Comparison of ENCODE assay signal across 33 cellular contexts in genomic region chr11:134382830-134383229, GRCh38. TPM values are rescaled to one million over a fixed set of nuclear protein-coding genes. Genes with fewer than 3 reads are reported as not detected.
"Had no signal": no experiment of that assay in that cellular context is flagged by ENCODE, and none has a peak within 500 bp of the region (broad histone marks: within the 10 kb centered on the region; RNA-seq: fewer than 3 reads in every experiment).

No MANE protein-coding gene starts in this region.

- ATAC-seq: activated CD8-positive, alpha-beta T cell treated with anti-CD3 and anti-CD28 coated beads for 36 hours; activated naive CD8-positive, alpha-beta T cell treated with anti-CD3 and anti-CD28 coated beads, Interleukin-2, amount 50 U/mL, for 24 hours had no signal

- H3K27ac Mint-ChIP-seq: activated B cell treated with CpG ODN at 0.5 μM for 24 hours; activated CD4-positive, alpha-beta memory T cell treated with anti-CD3 and anti-CD28 coated beads for 36 hours; activated CD4-positive, alpha-beta T cell treated with anti-CD3 and anti-CD28 coated beads, Interleukin-2, amount 10 ng/mL, durations not matched to agents 24 days and 14 days; activated CD8-positive, alpha-beta T cell treated with anti-CD3 and anti-CD28 coated beads for 36 hours; activated naive CD4-positive, alpha-beta T cell treated with anti-CD3 and anti-CD28 coated beads, Interleukin-2, amount 10 ng/mL, durations not matched to agents 7 days and 5 days; activated naive CD4-positive, alpha-beta T cell treated with anti-CD3 and anti-CD28 coated beads, Interleukin-2, amount 50 U/mL, for 24 hours; activated naive CD8-positive, alpha-beta T cell; activated naive CD8-positive, alpha-beta T cell treated with anti-CD3 and anti-CD28 coated beads, Interleukin-2, amount 10 ng/mL, durations not matched to agents 7 days and 5 days; activated naive CD8-positive, alpha-beta T cell treated with anti-CD3 and anti-CD28 coated beads, Interleukin-2, amount 50 U/mL, for 24 hours; activated T-cell treated with anti-CD3 and anti-CD28 coated beads, Interleukin-2, amount 50 U/mL, for 24 hours; activated T-helper 2 cell treated with anti-CD3 and anti-CD28 coated beads, Interferon-gamma antibody, Interleukin-2, Interleukin-4, amounts not matched to agents 10 μg/mL and 5 μg/mL and 100 μg/mL, durations not matched to agents 14 hours and 24 hours and 36 hours; T-helper 1 cell treated with Interleukin-12 subunit alpha and Interleukin-12 subunit beta and Interleukin-4 antibody, amounts not matched to agents 30 μg/mL and 1 μg/mL, for 36 hours; T-helper 2 cell treated with Interferon-gamma antibody and Interleukin-4, amounts not matched to agents 5 μg/mL and 100 μg/mL, for 36 hours had no signal

- H3K4me3 Mint-ChIP-seq: activated B cell treated with CpG ODN at 0.5 μM for 24 hours; activated CD4-positive, alpha-beta memory T cell treated with anti-CD3 and anti-CD28 coated beads for 36 hours; activated CD4-positive, alpha-beta T cell treated with anti-CD3 and anti-CD28 coated beads, Interleukin-2, amount 10 ng/mL, durations not matched to agents 24 days and 14 days; activated CD8-positive, alpha-beta T cell treated with anti-CD3 and anti-CD28 coated beads for 36 hours; activated naive CD4-positive, alpha-beta T cell treated with anti-CD3 and anti-CD28 coated beads, Interleukin-2, amount 10 ng/mL, durations not matched to agents 7 days and 5 days; activated naive CD4-positive, alpha-beta T cell treated with anti-CD3 and anti-CD28 coated beads, Interleukin-2, amount 50 U/mL, for 24 hours; activated naive CD8-positive, alpha-beta T cell; activated naive CD8-positive, alpha-beta T cell treated with anti-CD3 and anti-CD28 coated beads, Interleukin-2, amount 10 ng/mL, durations not matched to agents 7 days and 5 days; activated naive CD8-positive, alpha-beta T cell treated with anti-CD3 and anti-CD28 coated beads, Interleukin-2, amount 50 U/mL, for 24 hours; activated T-cell treated with anti-CD3 and anti-CD28 coated beads, Interleukin-2, amount 50 U/mL, for 24 hours; brain; T-helper 1 cell treated with Interleukin-12 subunit alpha and Interleukin-12 subunit beta and Interleukin-4 antibody, amounts not matched to agents 30 μg/mL and 1 μg/mL, for 36 hours; T-helper 2 cell treated with Interferon-gamma antibody and Interleukin-4, amounts not matched to agents 5 μg/mL and 100 μg/mL, for 36 hours had no signal

- H3K27me3 Mint-ChIP-seq: brain had no signal

- H3K27ac ChIP-seq: ascending aorta, cardiac muscle cell, VCaP had no signal

- H3K36me3 Mint-ChIP-seq: activated CD4-positive, alpha-beta memory T cell treated with anti-CD3 and anti-CD28 coated beads for 36 hours; activated naive CD4-positive, alpha-beta T cell treated with anti-CD3 and anti-CD28 coated beads, Interleukin-2, amount 10 ng/mL, durations not matched to agents 7 days and 5 days; activated naive CD4-positive, alpha-beta T cell treated with anti-CD3 and anti-CD28 coated beads, Interleukin-2, amount 50 U/mL, for 24 hours; activated naive CD8-positive, alpha-beta T cell; activated naive CD8-positive, alpha-beta T cell treated with anti-CD3 and anti-CD28 coated beads, Interleukin-2, amount 10 ng/mL, durations not matched to agents 7 days and 5 days had no signal

- DNase-seq: activated B cell treated with CpG ODN at 0.5 μM for 24 hours; activated CD4-positive, alpha-beta memory T cell treated with anti-CD3 and anti-CD28 coated beads for 36 hours; activated CD4-positive, alpha-beta T cell treated with anti-CD3 and anti-CD28 coated beads for 4 hours; activated CD4-positive, alpha-beta T cell treated with anti-CD3 and anti-CD28 coated beads, Interleukin-2, amount 10 ng/mL, durations not matched to agents 24 days and 14 days; activated CD4-positive, alpha-beta T cell treated with anti-CD3 and anti-CD28 coated beads, Interleukin-2, amount 50 U/mL, for 1 hour; activated CD4-positive, alpha-beta T cell treated with anti-CD3 and anti-CD28 coated beads, Interleukin-2, amount 50 U/mL, for 4 hours; activated CD4-positive, CD25-positive, alpha-beta regulatory T cell treated with anti-CD3 and anti-CD28 coated beads, Interleukin-2, amount 50 U/mL, for 72 hours; activated CD8-positive, alpha-beta memory T cell treated with anti-CD3 and anti-CD28 coated beads, Interleukin-2, amount 50 U/mL, for 48 hours; activated CD8-positive, alpha-beta T cell treated with anti-CD3 and anti-CD28 coated beads for 36 hours; activated effector memory CD4-positive, alpha-beta T cell treated with Interleukin-2 at 50 U/mL for 16 hours; activated gamma-delta T cell; activated naive CD4-positive, alpha-beta T cell treated with anti-CD3 and anti-CD28 coated beads, Interleukin-2, amount 10 ng/mL, durations not matched to agents 7 days and 5 days; activated naive CD4-positive, alpha-beta T cell treated with Interleukin-2 at 50 U/mL for 16 hours; activated naive CD8-positive, alpha-beta T cell treated with anti-CD3 and anti-CD28 coated beads, Interleukin-2, amount 10 ng/mL, durations not matched to agents 7 days and 5 days; activated naive CD8-positive, alpha-beta T cell treated with anti-CD3 and anti-CD28 coated beads, Interleukin-2, amount 50 U/mL, for 24 hours; activated T-cell treated with anti-CD3 and anti-CD28 coated beads, Interleukin-2, amount 50 U/mL, for 24 hours; activated T-cell treated with anti-CD3 and anti-CD28 coated beads, Interleukin-2, amount 50 U/mL, for 48 hours; amygdala; anterior cingulate cortex; central memory CD4-positive, alpha-beta T cell; SW 1271; T-helper 1 cell; T-helper 2 cell; T-helper 9 cell had no signal

- H3K9me3 Mint-ChIP-seq: activated B cell treated with CpG ODN at 0.5 μM for 24 hours; activated CD4-positive, alpha-beta memory T cell treated with anti-CD3 and anti-CD28 coated beads for 36 hours; activated CD4-positive, alpha-beta T cell treated with anti-CD3 and anti-CD28 coated beads, Interleukin-2, amount 10 ng/mL, durations not matched to agents 24 days and 14 days; activated CD8-positive, alpha-beta T cell treated with anti-CD3 and anti-CD28 coated beads for 36 hours; activated naive CD4-positive, alpha-beta T cell treated with anti-CD3 and anti-CD28 coated beads, Interleukin-2, amount 10 ng/mL, durations not matched to agents 7 days and 5 days; activated naive CD4-positive, alpha-beta T cell treated with anti-CD3 and anti-CD28 coated beads, Interleukin-2, amount 50 U/mL, for 24 hours; activated naive CD8-positive, alpha-beta T cell treated with anti-CD3 and anti-CD28 coated beads, Interleukin-2, amount 10 ng/mL, durations not matched to agents 7 days and 5 days; activated naive CD8-positive, alpha-beta T cell treated with anti-CD3 and anti-CD28 coated beads, Interleukin-2, amount 50 U/mL, for 24 hours; activated T-cell treated with anti-CD3 and anti-CD28 coated beads, Interleukin-2, amount 50 U/mL, for 24 hours; activated T-helper 2 cell treated with anti-CD3 and anti-CD28 coated beads, Interferon-gamma antibody, Interleukin-2, Interleukin-4, amounts not matched to agents 10 μg/mL and 5 μg/mL and 100 μg/mL, durations not matched to agents 14 hours and 24 hours and 36 hours; T-helper 1 cell treated with Interleukin-12 subunit alpha and Interleukin-12 subunit beta and Interleukin-4 antibody, amounts not matched to agents 30 μg/mL and 1 μg/mL, for 36 hours; T-helper 2 cell treated with Interferon-gamma antibody and Interleukin-4, amounts not matched to agents 5 μg/mL and 100 μg/mL, for 36 hours had no signal

- H3K4me1 Mint-ChIP-seq: activated B cell treated with CpG ODN at 0.5 μM for 24 hours had no signal

RNA-seq across cellular contexts. Expression of gene B3GAT1, which starts 29.2 kb away (rescaled TPM):
- total RNA-seq: activated B cell treated with CpG ODN at 0.5 μM for 24 hours had no signal
